In genomic region chr14:93245764-93246420, GRCh38 we compare ENCODE assay signal across 1 cellular context.
TF ChIP-seq lines count a peak whose summit lies in the region.

No MANE protein-coding gene starts in this region.

TF ChIP-seq in IMR-90, 13 proteins besides CTCF, POLR2A, EP300 and RAD21:
- TF ChIP-seq MAZ (IDR thresholded peaks at IDR 0.05; ENCODE audit: borderline replicate concordance, low read depth, low read length): no peak
- TF ChIP-seq CEBPB (IDR thresholded peaks at IDR 0.05; ENCODE audit: low read depth, low read length): no peak
- TF ChIP-seq FOS (IDR thresholded peaks at IDR 0.05; ENCODE audit: low read depth, low read length): no peak
- TF ChIP-seq CHD1 (IDR thresholded peaks at IDR 0.05; ENCODE audit: low read depth, low read length): no peak
- no peak for TF ChIP-seq RCOR1 (IDR thresholded peaks at IDR 0.05; ENCODE audit: insufficient replicate concordance, low read length)
- no peak for TF ChIP-seq USF2 (IDR thresholded peaks at IDR 0.05; ENCODE audit: low read depth, low read length)
- TF ChIP-seq SMC3 (IDR thresholded peaks at IDR 0.05; ENCODE audit: low read depth, low read length): no peak
- TF ChIP-seq MXI1 (IDR thresholded peaks at IDR 0.05; ENCODE audit: borderline replicate concordance, low read depth, low read length): no peak
- TF ChIP-seq RFX5 (IDR thresholded peaks at IDR 0.05; ENCODE audit: low read depth, low read length): no peak
- TF ChIP-seq MAFK (IDR thresholded peaks at IDR 0.05; ENCODE audit: low read depth, low read length): no peak
- TF ChIP-seq NFE2L2 (IDR thresholded peaks at IDR 0.05; ENCODE audit: low read depth, low read length): no peak
- no peak for TF ChIP-seq ELK1 (IDR thresholded peaks at IDR 0.05; ENCODE audit: borderline replicate concordance, low read depth, low read length)
- no peak for TF ChIP-seq BHLHE40 (IDR thresholded peaks at IDR 0.05; ENCODE audit: low read depth, low read length)
